ENCODE assay signal across 25 cellular contexts in genomic region chr4:7469023-7469422, GRCh38. TPM values are rescaled to one million over a fixed set of nuclear protein-coding genes. Genes with fewer than 3 reads are reported as not detected.
A peak's percentile ranks its signal among the peaks of the same experiment; 100 is the strongest.
DNase-seq lines count a peak whose midpoint lies in the region; ATAC-seq, FAIRE-seq and TF ChIP-seq lines count a peak whose summit lies in the region.
"Had no signal": no experiment of that assay in that cellular context is flagged by ENCODE, and none has a peak within 500 bp of the region (broad histone marks: within the 10 kb centered on the region; RNA-seq: fewer than 3 reads in every experiment).

No MANE protein-coding gene starts in this region.

- H3K4me1 ChIP-seq in HepG2 (ENCODE audit: insufficient read depth, low read length): no peaks in the 10 kb centered on the region
- no peaks in the 10 kb centered on the region for H3K4me1 ChIP-seq in right lobe of liver
- peaks cover 16% of the 10 kb centered on the region for H3K4me1 ChIP-seq in neural progenitor cell
- no peaks in the 10 kb centered on the region for H3K4me1 ChIP-seq in CD8-positive, alpha-beta memory T cell (ENCODE audit: insufficient read depth, low read length)
- H3K4me1 ChIP-seq: BE2C, Caco-2 had no signal

- peaks cover 41% of the 10 kb centered on the region for H3K4me1 Mint-ChIP-seq in neural progenitor cell
- H3K4me1 Mint-ChIP-seq in CD8-positive, alpha-beta memory T cell: no peaks in the 10 kb centered on the region
- H3K4me1 Mint-ChIP-seq: CD14-positive monocyte; CD4-positive, CD25-positive, alpha-beta regulatory T cell had no signal

- WGBS in HepG2 (ENCODE audit: low lambda C conversion rate): 16% methylated on average over 3 of the region's 4 CpGs
- WGBS in right lobe of liver (ENCODE audit: insufficient coverage, low coverage, low lambda C conversion rate, missing lambda C conversion rate): 80% methylated on average over 3 of the region's 4 CpGs

- H4K20me1 ChIP-seq in HepG2 (ENCODE audit: insufficient read depth, low read length) (no peaks in the 10 kb centered on the region), neural progenitor cell (ENCODE audit: low read depth) (no peaks in the 10 kb centered on the region)

- H3K27me3 Mint-ChIP-seq in neural progenitor cell (ENCODE audit: insufficient read depth, low read depth): peaks cover 10% of the 10 kb centered on the region
- H3K27me3 Mint-ChIP-seq in CD8-positive, alpha-beta memory T cell: peaks cover 16 to 18% of the 10 kb centered on the region in 2 donors
- H3K27me3 Mint-ChIP-seq: CD4-positive, CD25-positive, alpha-beta regulatory T cell had no signal

- TF ChIP-seq POLR2A in HepG2 (IDR thresholded peaks at IDR 0.05; ENCODE audit: insufficient read depth in 1 of 2, low read depth in 2 of 2, low read length in 2 of 2): no peak
- TF ChIP-seq POLR2A in right lobe of liver (IDR thresholded peaks at IDR 0.05): no peak

- H3K27ac ChIP-seq in HepG2 (ENCODE audit: extremely low read length, insufficient read depth, low read length) (no peak overlapping the region), right lobe of liver (no peak overlapping the region), neural progenitor cell (no peak overlapping the region)
- no peak overlapping the region for H3K27ac ChIP-seq in CD8-positive, alpha-beta memory T cell (ENCODE audit: low read depth, low read length)
- H3K27ac ChIP-seq: BLaER1 had no signal

- in situ Hi-C loops in HepG2 (cut with HindIII; ENCODE audit: extremely low pct_ligation_motif_present, low pct_unique_long_range_greater_than_20kb) (no loop called here), KBM-7 (cut with MboI; ENCODE audit: low pct_unique_long_range_greater_than_20kb, low sequenced_read_pairs) (no loop called here)

- TF ChIP-seq EP300 in HepG2 (IDR thresholded peaks at IDR 0.05; ENCODE audit: low read depth in 2 of 2, low read length in 2 of 2) (no peak), HepG2 (CRISPR knock-in tag; IDR thresholded peaks at IDR 0.05; ENCODE audit: borderline replicate concordance) (no peak)

- intact Hi-C loops in HepG2 (cut with micrococcal nuclease; ENCODE audit: unreplicated experiment) (no loop called here), right lobe of liver (cut with DNase I) (loop anchor here in 1 of 2 donors (10.0 kb wide), 1 partner anchor 246 kb away; no protein-coding TSS in a partner anchor)

- no peak for TF ChIP-seq RAD21 in HepG2 (CRISPR knock-in tag; IDR thresholded peaks at IDR 0.05)

- no peak for DNase-seq in HepG2 (ENCODE audit: low spot score)
- DNase-seq in right lobe of liver: no peak
- no peak for DNase-seq in HTR-8/SVneo (ENCODE audit: insufficient read length, low spot score)
- no peak for DNase-seq in neural progenitor cell (ENCODE audit: low spot score)
- no peak for DNase-seq in KBM-7
- DNase-seq in CD8-positive, alpha-beta memory T cell: no peak
- DNase-seq: 8988T; ACHN; BE2C; C1 segment of cervical spinal cord; Caco-2; Calu3; CD4-positive, alpha-beta memory T cell; CD4-positive, CD25-positive, alpha-beta regulatory T cell; DMS79 treated with DMSO at 0.1 percent for 48 hours; GF-D8 had no signal

- H3K79me2 ChIP-seq in HepG2 (ENCODE audit: insufficient read depth, low read length) (no peaks in the 10 kb centered on the region), neural progenitor cell (ENCODE audit: low read depth) (no peaks in the 10 kb centered on the region)

- ATAC-seq in HepG2 (no peak), right lobe of liver (no peak)

- H3K4me3 Mint-ChIP-seq in neural progenitor cell: peak overlapping the region; percentile 10
- H3K4me3 Mint-ChIP-seq in CD8-positive, alpha-beta memory T cell: no peak overlapping the region
- H3K4me3 Mint-ChIP-seq: CD14-positive monocyte; CD4-positive, alpha-beta memory T cell; CD4-positive, CD25-positive, alpha-beta regulatory T cell had no signal

- H3K9me3 ChIP-seq in HepG2 (ENCODE audit: low read length): no peaks in the 10 kb centered on the region
- no peaks in the 10 kb centered on the region for H3K9me3 ChIP-seq in right lobe of liver
- H3K9me3 ChIP-seq in neural progenitor cell (ENCODE audit: low read depth): no peaks in the 10 kb centered on the region
- no peaks in the 10 kb centered on the region for H3K9me3 ChIP-seq in CD8-positive, alpha-beta memory T cell (ENCODE audit: low read length)
- H3K9me3 ChIP-seq: BE2C, BLaER1 had no signal

- POLR2A ChIA-PET in HepG2 (lab: Yijun Ruan, JAX): no interaction called here
- POLR2A ChIA-PET in CD8-positive, alpha-beta memory T cell (lab: Charles Lee): no interaction called here

- H3K4me3 ChIP-seq in HepG2 (replicated peaks in 1 of 3; ENCODE audit: insufficient read depth in 1 of 3, low read depth in 2 of 3, low read length in 3 of 3) (no peak overlapping the region), right lobe of liver (no peak overlapping the region), neural progenitor cell (no peak overlapping the region)
- H3K4me3 ChIP-seq in CD8-positive, alpha-beta memory T cell (ENCODE audit: low read length): no peak overlapping the region
- H3K4me3 ChIP-seq: BLaER1 had no signal

- H3K9ac ChIP-seq in HepG2 (ENCODE audit: insufficient read depth, low read depth, low read length) (no peak overlapping the region), neural progenitor cell (no peak overlapping the region)
- H3K9ac ChIP-seq: BLaER1 had no signal

- BruUV-seq in HepG2 (replicated peaks; lab: Mats Ljungman, UMichigan): no TSS peak

- CTCF ChIA-PET in HepG2 (lab: Yijun Ruan, JAX; ENCODE audit: low intra/inter-chr PET ratio, low total read pairs): no interaction called here
- CTCF ChIA-PET in CD8-positive, alpha-beta memory T cell (lab: Charles Lee): no interaction called here

- H2AFZ ChIP-seq in HepG2 (ENCODE audit: low read length) (no peak overlapping the region), neural progenitor cell (replicated peaks) (no peak overlapping the region)

- peaks cover 3 to 35% of the 10 kb centered on the region in 2 experiments; a peak in 3 of 5 replicates for H3K27me3 ChIP-seq in HepG2 (ENCODE audit: control insufficient read depth in 1 of 2, insufficient read depth in 2 of 2, low read length in 2 of 2)
- no peaks in the 10 kb centered on the region for H3K27me3 ChIP-seq in right lobe of liver
- H3K27me3 ChIP-seq in neural progenitor cell: no peaks in the 10 kb centered on the region
- no peaks in the 10 kb centered on the region for H3K27me3 ChIP-seq in CD8-positive, alpha-beta memory T cell (ENCODE audit: insufficient read depth, low read length, poor library complexity, severe bottlenecking)
- H3K27me3 ChIP-seq: BE2C, BLaER1 had no signal

- no peaks in the 10 kb centered on the region for H3K36me3 ChIP-seq in HepG2 (replicated peaks in 1 of 2; ENCODE audit: control insufficient read depth in 1 of 2, insufficient read depth in 2 of 2, low read length in 2 of 2)
- no peaks in the 10 kb centered on the region for H3K36me3 ChIP-seq in right lobe of liver
- H3K36me3 ChIP-seq in neural progenitor cell: no peaks in the 10 kb centered on the region
- H3K36me3 ChIP-seq in CD8-positive, alpha-beta memory T cell (ENCODE audit: insufficient read depth, low read length): no peaks in the 10 kb centered on the region
- H3K36me3 ChIP-seq: BE2C, BLaER1 had no signal

- peaks cover 4% of the 10 kb centered on the region for H3K36me3 Mint-ChIP-seq in neural progenitor cell
- H3K36me3 Mint-ChIP-seq in CD8-positive, alpha-beta memory T cell: no peaks in the 10 kb centered on the region
- H3K36me3 Mint-ChIP-seq: CD14-positive monocyte; CD4-positive, alpha-beta memory T cell; CD4-positive, CD25-positive, alpha-beta regulatory T cell had no signal

- TF ChIP-seq CTCF in HepG2 (CRISPR knock-in tag; IDR thresholded peaks at IDR 0.05): no peak
- no peak for TF ChIP-seq CTCF in right lobe of liver (IDR thresholded peaks at IDR 0.05)
- no peak for TF ChIP-seq CTCF in neural progenitor cell (IDR thresholded peaks at IDR 0.05)

- peaks cover 20% of the 10 kb centered on the region for H3F3A ChIP-seq in neural progenitor cell (ENCODE audit: low read depth)

- no peak overlapping the region for H3K4me2 ChIP-seq in HepG2 (ENCODE audit: low read depth, low read length)
- H3K4me2 ChIP-seq in neural progenitor cell: no peak overlapping the region
- H3K4me2 ChIP-seq: BLaER1 had no signal

- H3K27ac Mint-ChIP-seq in neural progenitor cell: peak overlapping the region; percentile 12
- H3K27ac Mint-ChIP-seq in CD8-positive, alpha-beta memory T cell: no peak overlapping the region
- H3K27ac Mint-ChIP-seq: CD14-positive monocyte; CD4-positive, alpha-beta memory T cell had no signal

- FAIRE-seq in HepG2 (lab: Jason Lieb, UNC) (no peak), HTR-8/SVneo (lab: Jason Lieb, UNC) (peak; percentile 65)
- FAIRE-seq: A204.1, D721Med, G401.6, GM12891, GM19239 had no signal

- H3K9me3 Mint-ChIP-seq in neural progenitor cell: peaks cover 12% of the 10 kb centered on the region
- peaks cover 0 to 2% (median 0%) of the 10 kb centered on the region in 5 donors for H3K9me3 Mint-ChIP-seq in CD8-positive, alpha-beta memory T cell

TF ChIP-seq in HepG2, 621 proteins besides CTCF, POLR2A, EP300 and RAD21 (continues in another document):
- TF ChIP-seq NBN (conservative IDR thresholded peaks at IDR 0.05): 0 out of 2 replicates have a peak, but pooled peaks have one; percentile 9

RNA-seq across cellular contexts. Expression of gene PSAPL1, which starts 34.3 kb away (rescaled TPM):
- total RNA-seq in HepG2 (2016; rRNA removed; fragmentation: Illumina TruSeq; extraction: Trizol) (0.02 TPM in 1 of 2 replicates, not detected in the other), right lobe of liver (not detected), neural progenitor cell (ENCODE audit: low replicate concordance) (0.06 TPM in 1 of 2 replicates, not detected in the other)
- not detected in 2 replicates for total RNA-seq in HepG2 (2016; cell fraction: cytosol; rRNA removed; fragmentation: Illumina TruSeq; extraction: Trizol; ENCODE audit: low read depth)
- not detected in 2 replicates for total RNA-seq in HepG2 (2016; cell fraction: insoluble cytoplasmic fraction; rRNA removed; fragmentation: Illumina TruSeq; extraction: Trizol)
- not detected in 2 replicates for total RNA-seq in HepG2 (2016; cell fraction: membrane; rRNA removed; fragmentation: Illumina TruSeq; extraction: Trizol)
- total RNA-seq in HepG2 (2016; cell fraction: nucleus; rRNA removed; fragmentation: Illumina TruSeq; extraction: Trizol): not detected in 2 replicates
- 0.16 and 0.20 TPM in 2 replicates for polyA plus RNA-seq in HepG2 (2011; rRNA removed)
- polyA plus RNA-seq in HepG2 (2011; cell fraction: cytosol; rRNA removed): 0.09 and 0.17 TPM in 2 replicates
- polyA plus RNA-seq in HepG2 (2011; cell fraction: nucleus; rRNA removed): 0.08 and 0.12 TPM in 2 replicates
- polyA plus RNA-seq in HepG2 (2012): 0.03 and 0.04 TPM in 2 replicates
- not detected in 2 replicates for polyA plus RNA-seq in HepG2 (2016; cell fraction: cytosol; fragmentation: Illumina TruSeq; extraction: Trizol; ENCODE audit: low read depth)
- polyA plus RNA-seq in HepG2 (2016; cell fraction: insoluble cytoplasmic fraction; fragmentation: Illumina TruSeq; extraction: Trizol; ENCODE audit: low read depth): not detected in 2 replicates
- not detected in 2 replicates for polyA plus RNA-seq in HepG2 (2016; cell fraction: membrane; fragmentation: Illumina TruSeq; extraction: Trizol; ENCODE audit: low read depth)
- polyA plus RNA-seq in HepG2 (2016; cell fraction: nucleus; fragmentation: Illumina TruSeq; extraction: Trizol; ENCODE audit: insufficient read depth, low read depth): not detected in 2 replicates
- polyA minus RNA-seq in HepG2 (2011; rRNA and poly(A)+ RNA removed; ENCODE audit: low replicate concordance): 0.14 TPM in 1 of 2 replicates, not detected in the other
- polyA minus RNA-seq in HepG2 (2011; cell fraction: cytosol; rRNA and poly(A)+ RNA removed): 0.26 TPM in 1 of 2 replicates, not detected in the other
- not detected in 2 replicates for polyA minus RNA-seq in HepG2 (2011; cell fraction: nucleus; rRNA and poly(A)+ RNA removed)
- total RNA-seq in CD8-positive, alpha-beta memory T cell: not detected
- polyA plus RNA-seq in CD8-positive, alpha-beta memory T cell: not detected
- total RNA-seq: A673; Calu3; CD4-positive, alpha-beta memory T cell; CD4-positive, CD25-positive, alpha-beta regulatory T cell had no signal
- polyA plus RNA-seq: AG04450; CD14-positive monocyte; CD4-positive, alpha-beta memory T cell; CD4-positive, CD25-positive, alpha-beta regulatory T cell had no signal
